1 cellular context compared by ENCODE assay signal in genomic region chr5:172561151-172561550, GRCh38.
TF ChIP-seq lines count a peak whose summit lies in the region.

No MANE protein-coding gene starts in this region.

TF ChIP-seq in IMR-90, 13 proteins besides CTCF, POLR2A, EP300 and RAD21 (continued from another document):
- no peak for TF ChIP-seq USF2 (IDR thresholded peaks at IDR 0.05; ENCODE audit: low read depth, low read length)
- no peak for TF ChIP-seq BHLHE40 (IDR thresholded peaks at IDR 0.05; ENCODE audit: low read depth, low read length)
- no peak for TF ChIP-seq FOS (IDR thresholded peaks at IDR 0.05; ENCODE audit: low read depth, low read length)
- no peak for TF ChIP-seq RFX5 (IDR thresholded peaks at IDR 0.05; ENCODE audit: low read depth, low read length)
- no peak for TF ChIP-seq SMC3 (IDR thresholded peaks at IDR 0.05; ENCODE audit: low read depth, low read length)
- no peak for TF ChIP-seq CEBPB (IDR thresholded peaks at IDR 0.05; ENCODE audit: low read depth, low read length)
TF ChIP-seq in IMR-90: peak in this region for 0.
